In genomic region chr18:79927597-79928562, GRCh38 we compare ENCODE assay signal across 19 cellular contexts. TPM values are rescaled to one million over a fixed set of nuclear protein-coding genes. Genes with fewer than 3 reads are reported as not detected.
A peak's percentile ranks its signal among the peaks of the same experiment; 100 is the strongest.
DNase-seq lines count a peak whose midpoint lies in the region; ATAC-seq and TF ChIP-seq lines count a peak whose summit lies in the region.
"Had no signal": no experiment of that assay in that cellular context is flagged by ENCODE, and none has a peak within 500 bp of the region (broad histone marks: within the 10 kb centered on the region; RNA-seq: fewer than 3 reads in every experiment).

No MANE protein-coding gene starts in this region.

- H2AK5ac ChIP-seq in mesendoderm (ENCODE audit: low read length) = no peak overlapping the region

- no peak overlapping the region for H2BK120ac ChIP-seq in mesendoderm (ENCODE audit: low read depth, low read length)

- H3K4me3 ChIP-seq in mesendoderm (ENCODE audit: low read length) = no peak overlapping the region
- H3K4me3 ChIP-seq: BLaER1 treated with 17β-estradiol and CSF1 and Interleukin-3, amounts not matched to agents 10 nM and 100 nM; left lung; SK-N-MC; thoracic aorta had no signal

- H3K56ac ChIP-seq in mesendoderm (ENCODE audit: low read length) = peak overlapping the region; percentile 3

- H3K18ac ChIP-seq in mesendoderm (ENCODE audit: low read length) = no peak overlapping the region

- no peak overlapping the region for H2BK15ac ChIP-seq in mesendoderm (replicated peaks; ENCODE audit: low read depth)

- no peak overlapping the region for H4K8ac ChIP-seq in mesendoderm (ENCODE audit: low read depth, low read length)

- no peak for TF ChIP-seq CTCF in WTC11 (IDR thresholded peaks at IDR 0.05)

- POLR2A ChIA-PET in WTC11 (lab: Charles Lee) = no interaction called here

- no peak overlapping the region for H3K4me3 Mint-ChIP-seq in WTC11
- H3K4me3 Mint-ChIP-seq: natural killer cell treated with Interleukin-12 subunit alpha and Interleukin-12 subunit beta and Interleukin-15 and Interleukin-18, amount 100 ng/mL, for 72 hours had no signal

- no peak overlapping the region for H3K4me2 ChIP-seq in mesendoderm (ENCODE audit: low read length)
- H3K4me2 ChIP-seq: BLaER1 treated with 17β-estradiol and CSF1 and Interleukin-3, amounts not matched to agents 10 nM and 100 nM had no signal

- H3K9ac ChIP-seq in mesendoderm (ENCODE audit: low read length) = no peak overlapping the region
- H3K9ac ChIP-seq: BLaER1 treated with 17β-estradiol and CSF1 and Interleukin-3, amounts not matched to agents 10 nM and 100 nM had no signal

- H3K36me3 Mint-ChIP-seq in WTC11 = peaks cover 27% of the 10 kb centered on the region

- no peak overlapping the region for H3K4ac ChIP-seq in mesendoderm (ENCODE audit: low read depth, low read length)

- H3K79me1 ChIP-seq in mesendoderm (ENCODE audit: low read length) = no peaks in the 10 kb centered on the region

- no peak overlapping the region for H3K27ac Mint-ChIP-seq in WTC11
- H3K27ac Mint-ChIP-seq: natural killer cell treated with Interleukin-12 subunit alpha and Interleukin-12 subunit beta and Interleukin-15 and Interleukin-18, amount 100 ng/mL, for 72 hours had no signal

- no peaks in the 10 kb centered on the region for H3K27me3 ChIP-seq in mesendoderm (ENCODE audit: insufficient read depth, low read length, poor library complexity)
- H3K27me3 ChIP-seq: BLaER1 treated with 17β-estradiol and CSF1 and Interleukin-3, amounts not matched to agents 10 nM and 100 nM; left lung had no signal

- no peaks in the 10 kb centered on the region; the same call in 1 of the 2 replicates for H3K27me3 Mint-ChIP-seq in WTC11 (ENCODE audit: low read depth)
- H3K27me3 Mint-ChIP-seq: natural killer cell treated with Interleukin-12 subunit alpha and Interleukin-12 subunit beta and Interleukin-15 and Interleukin-18, amount 100 ng/mL, for 72 hours had no signal

- peaks cover 40% of the 10 kb centered on the region for H3K9me3 Mint-ChIP-seq in WTC11

- no CpG with 5 or more reads among the region's 25 CpGs for WGBS in mesendoderm (ENCODE audit: extremely low coverage, insufficient coverage, low lambda C conversion rate)

- H3K27ac ChIP-seq in mesendoderm (ENCODE audit: low read depth, low read length) = no peak overlapping the region
- H3K27ac ChIP-seq: 22Rv1; BLaER1 treated with 17β-estradiol and CSF1 and Interleukin-3, amounts not matched to agents 10 nM and 100 nM; left lung; SK-N-MC; thoracic aorta had no signal

- H2BK5ac ChIP-seq in mesendoderm (ENCODE audit: low read length) = no peak overlapping the region

- no peaks in the 10 kb centered on the region for H3K36me3 ChIP-seq in mesendoderm (ENCODE audit: control insufficient read depth, insufficient read depth, low read length)

- peaks cover 11% of the 10 kb centered on the region for H3K4me1 Mint-ChIP-seq in WTC11

- no peak overlapping the region for H4K5ac ChIP-seq in mesendoderm (ENCODE audit: low read length)

- DNase-seq in activated CD4-positive, CD25-positive, alpha-beta regulatory T cell treated with anti-CD3 and anti-CD28 coated beads, Interleukin-2, amount 50 U/mL, for 72 hours = peak; percentile 17
- peak; percentile 16 for DNase-seq in WTC11 (ENCODE audit: low spot score)
- no peak for DNase-seq in mesendoderm
- DNase-seq in stimulated activated CD8-positive, alpha-beta memory T cell treated with anti-CD3 and anti-CD28 coated beads, Interleukin-4, amount 100 ng/mL, for 48 hours = peak; percentile 13
- no peak for DNase-seq in Ammon's horn (ENCODE audit: low spot score)
- DNase-seq: activated CD4-positive, alpha-beta T cell treated with anti-CD3 and anti-CD28 coated beads, Interleukin-2, amount 50 U/mL, for 1 hour; foreskin melanocyte; HCEC 1CT; NCI-H1694; NCI-H446 treated with DMSO at 0.1 percent for 48 hours had no signal

- H3K4me1 ChIP-seq in mesendoderm (ENCODE audit: control insufficient read depth, low read depth, low read length) = no peaks in the 10 kb centered on the region
- H3K4me1 ChIP-seq: left lung had no signal

- no peak overlapping the region for H3K23ac ChIP-seq in mesendoderm (ENCODE audit: low read length)

- H3K79me2 ChIP-seq in mesendoderm (ENCODE audit: control insufficient read depth, insufficient read depth, low read length) = no peaks in the 10 kb centered on the region

- ATAC-seq in activated CD4-positive, CD25-positive, alpha-beta regulatory T cell treated with anti-CD3 and anti-CD28 coated beads, Interleukin-2, amount 50 U/mL, for 24 hours = no peak
- ATAC-seq in WTC11 (0 out of 2 replicates have a peak, but pooled peaks have one; percentile 20), HG02798 (IDR thresholded peaks at IDR 0.05; ENCODE audit: poor library complexity, unreplicated experiment) (no peak), HG02852 (IDR thresholded peaks at IDR 0.05; ENCODE audit: unreplicated experiment) (no peak)

- CTCF ChIA-PET in WTC11 (lab: Charles Lee) = interaction anchor here (0.5 kb wide), 1 partner anchor 194 kb away, joined by 3 read pairs; no protein-coding TSS in a partner anchor

TF ChIP-seq in WTC11, 78 proteins besides CTCF, POLR2A, EP300 and RAD21:
- TF ChIP-seq SOX15 (CRISPR knock-in tag; IDR thresholded peaks at IDR 0.05) (no peak), IRF2 (CRISPR knock-in tag; IDR thresholded peaks at IDR 0.05; ENCODE audit: borderline replicate concordance, low read depth) (no peak), ZNF671 (CRISPR knock-in tag; IDR thresholded peaks at IDR 0.05) (no peak)
- TF ChIP-seq, protein P1, sequence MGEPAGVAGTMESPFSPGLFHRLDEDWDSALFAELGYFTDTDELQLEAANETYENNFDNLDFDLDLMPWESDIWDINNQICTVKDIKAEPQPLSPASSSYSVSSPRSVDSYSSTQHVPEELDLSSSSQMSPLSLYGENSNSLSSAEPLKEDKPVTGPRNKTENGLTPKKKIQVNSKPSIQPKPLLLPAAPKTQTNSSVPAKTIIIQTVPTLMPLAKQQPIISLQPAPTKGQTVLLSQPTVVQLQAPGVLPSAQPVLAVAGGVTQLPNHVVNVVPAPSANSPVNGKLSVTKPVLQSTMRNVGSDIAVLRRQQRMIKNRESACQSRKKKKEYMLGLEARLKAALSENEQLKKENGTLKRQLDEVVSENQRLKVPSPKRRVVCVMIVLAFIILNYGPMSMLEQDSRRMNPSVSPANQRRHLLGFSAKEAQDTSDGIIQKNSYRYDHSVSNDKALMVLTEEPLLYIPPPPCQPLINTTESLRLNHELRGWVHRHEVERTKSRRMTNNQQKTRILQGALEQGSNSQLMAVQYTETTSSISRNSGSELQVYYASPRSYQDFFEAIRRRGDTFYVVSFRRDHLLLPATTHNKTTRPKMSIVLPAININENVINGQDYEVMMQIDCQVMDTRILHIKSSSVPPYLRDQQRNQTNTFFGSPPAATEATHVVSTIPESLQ (CRISPR knock-in tag; IDR thresholded peaks at IDR 0.05) = no peak

RNA-seq across cellular contexts. Expression of gene SLC66A2, which starts 23.6 kb away (rescaled TPM):
- 15.1 to 20.9 TPM (median 18.6 TPM) in 3 replicates for total RNA-seq in WTC11 (2021)
- polyA plus RNA-seq in mesendoderm (2013, experiment 1 of 2) = 5.5 TPM
- 5.6 TPM for polyA plus RNA-seq in mesendoderm (2013, experiment 2 of 2)

RNA-seq across cellular contexts. Expression of gene HSBP1L1, which starts 36.6 kb away (rescaled TPM):
- total RNA-seq in WTC11 (2021) = 1.4 to 1.7 TPM (median 1.6 TPM) in 3 replicates
- polyA plus RNA-seq in mesendoderm (2013, experiment 1 of 2) = 0.18 TPM
- polyA plus RNA-seq in mesendoderm (2013, experiment 2 of 2) = 0.08 TPM

Comparison
In these comparisons a context has a peak if more than half of its experiments do, and no peak if none do; other contexts are left out.
1. DNase-seq: peak in activated CD4-positive, CD25-positive, alpha-beta regulatory T cell treated with anti-CD3 and anti-CD28 coated beads, Interleukin-2, amount 50 U/mL, for 72 hours (single experiment), WTC11 (single experiment) and stimulated activated CD8-positive, alpha-beta memory T cell treated with anti-CD3 and anti-CD28 coated beads, Interleukin-4, amount 100 ng/mL, for 48 hours (single experiment); none in mesendoderm (single experiment) and Ammon's horn (single experiment).